ENCODE assay signal across 19 cellular contexts in genomic region chr6:80488190-80488589, GRCh38.
DNase-seq lines count a peak whose midpoint lies in the region; ATAC-seq and TF ChIP-seq lines count a peak whose summit lies in the region.
"Had no signal": no experiment of that assay in that cellular context is flagged by ENCODE, and none has a peak within 500 bp of the region (broad histone marks: within the 10 kb centered on the region; RNA-seq: fewer than 3 reads in every experiment).

No MANE protein-coding gene starts in this region.

- H3K4me3 ChIP-seq in brain microvascular endothelial cell (ENCODE audit: low read depth, low read length), result no peak overlapping the region
- H3K4me3 ChIP-seq: upper lobe of left lung had no signal

- in situ Hi-C loops in KBM-7 (cut with MboI; ENCODE audit: low pct_unique_long_range_greater_than_20kb, low sequenced_read_pairs) (no loop called here), brain microvascular endothelial cell (cut with HindIII; ENCODE audit: low pct_ligation_motif_present, low sequenced_read_pairs) (no loop called here)

- no peaks in the 10 kb centered on the region for H3K27me3 ChIP-seq in brain microvascular endothelial cell (replicated peaks)
- H3K27me3 ChIP-seq: upper lobe of left lung had no signal

- ATAC-seq in GM18498 (IDR thresholded peaks at IDR 0.05; ENCODE audit: unreplicated experiment) (peak; percentile 70), GM18909 (IDR thresholded peaks at IDR 0.05; ENCODE audit: poor library complexity, unreplicated experiment) (peak; percentile 72), HG02798 (IDR thresholded peaks at IDR 0.05; ENCODE audit: poor library complexity, unreplicated experiment) (peak; percentile 65), GM21423 (IDR thresholded peaks at IDR 0.05; ENCODE audit: unreplicated experiment) (no peak)

- no peak for TF ChIP-seq CTCF in brain microvascular endothelial cell (IDR thresholded peaks at IDR 0.05; ENCODE audit: low read depth, low read length, missing control alignments)

- no peak overlapping the region for H3K27ac ChIP-seq in brain microvascular endothelial cell
- H3K27ac ChIP-seq: upper lobe of left lung had no signal

- H3K36me3 ChIP-seq in brain microvascular endothelial cell (replicated peaks), result no peaks in the 10 kb centered on the region
- H3K36me3 ChIP-seq: upper lobe of left lung had no signal

- peak; percentile 10 for DNase-seq in NCI-H69 (lab: John Stamatoyannopoulos, UW)
- no peak for DNase-seq in KBM-7
- no peak for DNase-seq in brain microvascular endothelial cell
- no peak for DNase-seq in kidney tubule cell (ENCODE audit: low spot score)
- DNase-seq: activated CD4-positive, alpha-beta T cell treated with anti-CD3 and anti-CD28 coated beads, Interleukin-2, amount 10 ng/mL, durations not matched to agents 7 days and 5 days; activated naive CD4-positive, alpha-beta T cell; CD4-positive, alpha-beta memory T cell; DMS153; Karpas-422; NCI-H1092; NCI-H2107; NCI-H524 treated with DMSO at 0.1 percent for 48 hours; SIG-M5; T-helper 1 cell; upper lobe of left lung had no signal
